9 cellular contexts compared by ENCODE assay signal in the genomic region with DNA sequence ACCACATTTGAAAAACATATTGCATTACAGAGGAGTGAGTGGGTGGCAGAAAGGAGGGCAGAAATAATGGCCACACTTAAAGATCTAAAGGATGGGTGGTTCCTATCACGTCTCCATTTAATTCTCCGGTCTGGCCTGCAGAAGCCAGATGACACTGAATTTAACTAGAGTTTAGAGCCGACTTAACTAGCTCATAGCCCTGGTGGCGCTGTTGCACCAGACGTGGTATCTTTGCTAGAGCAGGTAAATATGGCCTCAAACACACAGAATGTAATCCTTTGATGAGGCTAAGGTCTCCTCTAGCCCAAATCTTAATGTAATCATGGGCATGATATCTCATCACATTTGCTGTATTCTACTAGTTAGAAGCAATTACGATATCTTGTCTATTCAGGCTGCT. TPM values are rescaled to one million over a fixed set of nuclear protein-coding genes. Genes with fewer than 3 reads are reported as not detected.
A peak's percentile ranks its signal among the peaks of the same experiment; 100 is the strongest.
DNase-seq lines count a peak whose midpoint lies in the region; ATAC-seq and TF ChIP-seq lines count a peak whose summit lies in the region.
"Had no signal": no experiment of that assay in that cellular context is flagged by ENCODE, and none has a peak within 500 bp of the region (broad histone marks: within the 10 kb centered on the region; RNA-seq: fewer than 3 reads in every experiment).

No MANE protein-coding gene starts in this region.

- H3K36me3 Mint-ChIP-seq in CD8-positive, alpha-beta memory T cell = no peaks in the 10 kb centered on the region
- H3K36me3 Mint-ChIP-seq in activated naive CD4-positive, alpha-beta T cell treated with anti-CD3 and anti-CD28 coated beads for 36 hours (ENCODE audit: low read depth) = no peaks in the 10 kb centered on the region

- intact Hi-C loops in activated naive CD4-positive, alpha-beta T cell treated with anti-CD3 and anti-CD28 coated beads for 36 hours (cut with micrococcal nuclease) = loop anchor here (2.0 to 5.0 kb wide), 3 partner anchors 166 to 454 kb away; no protein-coding TSS in a partner anchor
- intact Hi-C loops in thyroid gland (cut with DNase I) = no loop called here

- no peaks in the 10 kb centered on the region for H3K9me3 Mint-ChIP-seq in CD8-positive, alpha-beta memory T cell
- no peaks in the 10 kb centered on the region for H3K9me3 Mint-ChIP-seq in activated naive CD4-positive, alpha-beta T cell treated with anti-CD3 and anti-CD28 coated beads for 36 hours

- H3K27ac ChIP-seq in CD8-positive, alpha-beta memory T cell (ENCODE audit: low read depth, low read length) = no peak overlapping the region
- H3K27ac ChIP-seq in HL-60 (replicated peaks) = no peak overlapping the region
- H3K27ac ChIP-seq in thyroid gland = no peak overlapping the region

- TF ChIP-seq CTCF in HL-60 (IDR thresholded peaks at IDR 0.05; ENCODE audit: insufficient read depth, low read length) (peak; percentile 58), thyroid gland (IDR thresholded peaks at IDR 0.05) (peak in 3 of 6 experiments; percentile 29 to 35 (median 32))

- POLR2A ChIA-PET in CD8-positive, alpha-beta memory T cell (lab: Charles Lee) = no interaction called here

- no peaks in the 10 kb centered on the region for H3K9me3 ChIP-seq in CD8-positive, alpha-beta memory T cell (ENCODE audit: low read length)
- no peaks in the 10 kb centered on the region for H3K9me3 ChIP-seq in thyroid gland

- no peaks in the 10 kb centered on the region for H3K4me1 ChIP-seq in CD8-positive, alpha-beta memory T cell (ENCODE audit: insufficient read depth, low read length)
- H3K4me1 ChIP-seq in thyroid gland = no peaks in the 10 kb centered on the region

- H3K4me3 ChIP-seq in CD8-positive, alpha-beta memory T cell (ENCODE audit: low read length) = no peak overlapping the region
- H3K4me3 ChIP-seq in HL-60 (replicated peaks; ENCODE audit: insufficient read depth, low read length) (no peak overlapping the region), thyroid gland (replicated peaks in 1 of 3) (no peak overlapping the region)

- TF ChIP-seq POLR2A in thyroid gland (IDR thresholded peaks at IDR 0.05) = no peak

- no peak overlapping the region for H3K4me3 Mint-ChIP-seq in CD8-positive, alpha-beta memory T cell
- no peak overlapping the region for H3K4me3 Mint-ChIP-seq in activated naive CD4-positive, alpha-beta T cell treated with anti-CD3 and anti-CD28 coated beads for 36 hours

- peaks cover 11 to 27% of the 10 kb centered on the region in 2 donors for H3K27me3 Mint-ChIP-seq in CD8-positive, alpha-beta memory T cell
- no peaks in the 10 kb centered on the region for H3K27me3 Mint-ChIP-seq in activated naive CD4-positive, alpha-beta T cell treated with anti-CD3 and anti-CD28 coated beads for 36 hours (ENCODE audit: low read depth)

- ATAC-seq in GM19023 (IDR thresholded peaks at IDR 0.05; ENCODE audit: unreplicated experiment) (no peak), HG02610 (IDR thresholded peaks at IDR 0.05; ENCODE audit: unreplicated experiment) (no peak)
- ATAC-seq: right cardiac atrium had no signal

- DNase-seq in CD8-positive, alpha-beta memory T cell = peak; percentile 8 to 55 (median 10)
- DNase-seq in HL-60 (ENCODE audit: low read depth in 1 of 2, low spot score in 1 of 2) = peak; percentile 25 to 80
- peak; percentile 29 to 30 for DNase-seq in NOMO-1 (lab: John Stamatoyannopoulos, UW; ENCODE audit: unreplicated experiment in 2 of 2)
- DNase-seq in activated naive CD4-positive, alpha-beta T cell treated with anti-CD3 and anti-CD28 coated beads for 36 hours = peak; percentile 75
- peak; percentile 83 for DNase-seq in iPS DF 4.7 (ENCODE audit: extremely low read depth, low spot score)
- DNase-seq in thyroid gland = peak; percentile 46 to 49

- 59 to 60% methylated on average over 6 of the region's 6 CpGs for WGBS in thyroid gland, 2 donors

- no peaks in the 10 kb centered on the region for H3K27me3 ChIP-seq in CD8-positive, alpha-beta memory T cell (ENCODE audit: insufficient read depth, low read length, poor library complexity, severe bottlenecking)
- H3K27me3 ChIP-seq in HL-60 (ENCODE audit: insufficient read depth, poor library complexity, severe bottlenecking) = no peaks in the 10 kb centered on the region
- H3K27me3 ChIP-seq in thyroid gland = no peaks in the 10 kb centered on the region

- no peaks in the 10 kb centered on the region for H3K36me3 ChIP-seq in CD8-positive, alpha-beta memory T cell (ENCODE audit: insufficient read depth, low read length)
- H3K36me3 ChIP-seq in thyroid gland = no peaks in the 10 kb centered on the region

- H3K4me1 Mint-ChIP-seq in CD8-positive, alpha-beta memory T cell = no peaks in the 10 kb centered on the region
- H3K4me1 Mint-ChIP-seq in activated naive CD4-positive, alpha-beta T cell treated with anti-CD3 and anti-CD28 coated beads for 36 hours (ENCODE audit: low read depth) = no peaks in the 10 kb centered on the region

- CTCF ChIA-PET in CD8-positive, alpha-beta memory T cell (lab: Charles Lee) = no interaction called here
- CTCF ChIA-PET in activated naive CD4-positive, alpha-beta T cell treated with anti-CD3 and anti-CD28 coated beads for 36 hours (lab: Charles Lee) = no interaction called here

- no peak overlapping the region for H3K27ac Mint-ChIP-seq in CD8-positive, alpha-beta memory T cell
- H3K27ac Mint-ChIP-seq in activated naive CD4-positive, alpha-beta T cell treated with anti-CD3 and anti-CD28 coated beads for 36 hours = no peak overlapping the region

RNA-seq across cellular contexts. Expression of gene GAL, which starts 51.5 kb away (rescaled TPM):
- total RNA-seq in CD8-positive, alpha-beta memory T cell = 1 to 10 TPM; 1.7 to 2.0 TPM
- not detected for polyA plus RNA-seq in CD8-positive, alpha-beta memory T cell
- total RNA-seq in activated naive CD4-positive, alpha-beta T cell treated with anti-CD3 and anti-CD28 coated beads for 36 hours = 1 to 10 TPM; 3.6 to 3.9 TPM
- total RNA-seq in thyroid gland = 1 to 10 TPM in 1 of 4 donors, not detected in 3; 3.1 TPM
- total RNA-seq: right cardiac atrium had no signal

Comparison
In these comparisons a context has a peak if more than half of its experiments do, and no peak if none do; other contexts are left out.
1. DNase-seq: peak in every context shown above with its lines; median percentile 83 in iPS DF 4.7; 75 in activated naive CD4-positive, alpha-beta T cell treated with anti-CD3 and anti-CD28 coated beads for 36 hours; 52 in HL-60; 48 in thyroid gland; 30 in NOMO-1; 10 in CD8-positive, alpha-beta memory T cell.